ENCODE assay signal across 11 cellular contexts in genomic region chr5:59786271-59786805, GRCh38.
DNase-seq lines count a peak whose midpoint lies in the region; ATAC-seq, FAIRE-seq and TF ChIP-seq lines count a peak whose summit lies in the region.
"Had no signal": no experiment of that assay in that cellular context is flagged by ENCODE, and none has a peak within 500 bp of the region (broad histone marks: within the 10 kb centered on the region; RNA-seq: fewer than 3 reads in every experiment).

No MANE protein-coding gene starts in this region.

- FAIRE-seq in A549 (lab: Jason Lieb, UNC) (peak; percentile 92), frontal cortex (lab: Jason Lieb, UNC) (no peak)

- TF ChIP-seq POLR2A in A549 (IDR thresholded peaks at IDR 0.05; ENCODE audit: low read length): no peak

- peak; percentile 55 to 57; a peak in 2 of 5 replicates for TF ChIP-seq EP300 in A549 (IDR thresholded peaks at IDR 0.05)

- 2% methylated on average over 6 of the region's 6 CpGs for WGBS in A549 (ENCODE audit: missing lambda C conversion rate)

- H3K4me3 ChIP-seq in A549: no peak overlapping the region
- H3K4me3 ChIP-seq: tibial artery had no signal

- DNase-seq in A549 (ENCODE audit: low read depth in 1 of 2, low spot score in 1 of 2): peak in 1 of 2 experiments; percentile 93
- peak; percentile 90 for DNase-seq in HFFc6
- peak; percentile 48 for DNase-seq in amniotic stem cell (lab: John Stamatoyannopoulos, UW)
- DNase-seq in islet precursor cell: peak; percentile 89
- DNase-seq in activated gamma-delta T cell treated with Interleukin-2 at 50 U/mL for 16 hours: no peak
- no peak for DNase-seq in frontal cortex (ENCODE audit: low spot score in 2 of 2)
- DNase-seq in NCI-H526 treated with DMSO at 0.1 percent for 48 hours (lab: John Stamatoyannopoulos, UW): no peak
- no peak for DNase-seq in iPS-NIHi11 (ENCODE audit: low spot score)
- DNase-seq: NCI-H2227 treated with DMSO at 0.1 percent for 48 hours, tibial artery had no signal

- H3K4me3 Mint-ChIP-seq in HFFc6: peak overlapping the region; percentile 47
- H3K4me3 Mint-ChIP-seq: B cell had no signal

- TF ChIP-seq CTCF in A549 (IDR thresholded peaks at IDR 0.05) (no peak), HFFc6 (IDR thresholded peaks at IDR 0.05) (no peak)

- H3K27me3 Mint-ChIP-seq in HFFc6 (ENCODE audit: insufficient read depth): peaks cover 2% of the 10 kb centered on the region; the same call in 1 of the 2 replicates
- H3K27me3 Mint-ChIP-seq: B cell had no signal

- H3K9me3 ChIP-seq in A549: no peaks in the 10 kb centered on the region; the same call in 2 of the 3 replicates
- H3K9me3 ChIP-seq: tibial artery had no signal

- H3K36me3 Mint-ChIP-seq in HFFc6 (ENCODE audit: low read depth): no peaks in the 10 kb centered on the region

- H3K27ac Mint-ChIP-seq in HFFc6: peak overlapping the region; percentile 90
- H3K27ac Mint-ChIP-seq: B cell had no signal

- H3K4me1 ChIP-seq in A549: peaks cover 56% of the 10 kb centered on the region

- peak; percentile 77 to 89 for ATAC-seq in A549

- peaks cover 33% of the 10 kb centered on the region for H3K4me1 Mint-ChIP-seq in HFFc6 (ENCODE audit: low read depth)

- peak overlapping the region; percentile 72 for H3K4me2 ChIP-seq in A549

- no peaks in the 10 kb centered on the region for H3K9me3 Mint-ChIP-seq in HFFc6

- CTCF ChIA-PET in A549 (lab: Yijun Ruan, JAX): interaction anchor here (0.9 to 2.2 kb wide), 6 partner anchors 12 to 397 kb away, joined by 3 to 9 read pairs (median 3); no protein-coding TSS in a partner anchor

- POLR2A ChIA-PET in A549 (lab: Yijun Ruan, JAX): interaction anchor here (0.6 to 1.9 kb wide), 3 partner anchors 18 to 22 kb away, joined by 3 to 10 read pairs (median 8); no protein-coding TSS in a partner anchor

- no peak for TF ChIP-seq RAD21 in A549 (conservative IDR thresholded peaks at IDR 0.05 in 1 of 2, IDR thresholded peaks at IDR 0.05 in 1 of 2)

- H3K27ac ChIP-seq in A549: peak overlapping the region; percentile 91 to 95
- H3K27ac ChIP-seq: tibial artery had no signal

TF ChIP-seq in A549, 52 proteins besides CTCF, POLR2A, EP300 and RAD21:
- TF ChIP-seq JUN (IDR thresholded peaks at IDR 0.05) (peak; percentile 43 to 75; a peak in 3 of 5 replicates), JUNB (IDR thresholded peaks at IDR 0.05) (peak; percentile 79), CEBPB (IDR thresholded peaks at IDR 0.05) (peak in 1 of 2 experiments; percentile 62; a peak in 1 of 4 replicates), GATA3 (IDR thresholded peaks at IDR 0.05; ENCODE audit: borderline replicate concordance) (peak; percentile 76; the same call in 1 of the 2 replicates), MAZ (IDR thresholded peaks at IDR 0.05; ENCODE audit: borderline replicate concordance, low read depth, low read length) (no peak), MAFK (IDR thresholded peaks at IDR 0.05; ENCODE audit: partially characterized antibody) (peak; percentile 74), NFE2L2 (conservative IDR thresholded peaks at IDR 0.05; ENCODE audit: low read length) (peak; percentile 45; the same call in 1 of the 2 replicates), FOSL2 (IDR thresholded peaks at IDR 0.05) (peak; percentile 76; the same call in 1 of the 2 replicates), FOSL2 (CRISPR knock-in tag; IDR thresholded peaks at IDR 0.05) (peak; percentile 93), ESRRA (IDR thresholded peaks at IDR 0.05; ENCODE audit: borderline replicate concordance, low read length) (no peak), ZFP36 (IDR thresholded peaks at IDR 0.05; ENCODE audit: borderline replicate concordance, partially characterized antibody) (no peak)
- TF ChIP-seq, protein P1, sequence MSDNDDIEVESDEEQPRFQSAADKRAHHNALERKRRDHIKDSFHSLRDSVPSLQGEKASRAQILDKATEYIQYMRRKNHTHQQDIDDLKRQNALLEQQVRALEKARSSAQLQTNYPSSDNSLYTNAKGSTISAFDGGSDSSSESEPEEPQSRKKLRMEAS (IDR thresholded peaks at IDR 0.05): peak; percentile 73
- TF ChIP-seq, protein P2, sequence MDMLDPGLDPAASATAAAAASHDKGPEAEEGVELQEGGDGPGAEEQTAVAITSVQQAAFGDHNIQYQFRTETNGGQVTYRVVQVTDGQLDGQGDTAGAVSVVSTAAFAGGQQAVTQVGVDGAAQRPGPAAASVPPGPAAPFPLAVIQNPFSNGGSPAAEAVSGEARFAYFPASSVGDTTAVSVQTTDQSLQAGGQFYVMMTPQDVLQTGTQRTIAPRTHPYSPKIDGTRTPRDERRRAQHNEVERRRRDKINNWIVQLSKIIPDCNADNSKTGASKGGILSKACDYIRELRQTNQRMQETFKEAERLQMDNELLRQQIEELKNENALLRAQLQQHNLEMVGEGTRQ (IDR thresholded peaks at IDR 0.05): peak; percentile 41; the same call in 1 of the 2 replicates
- TF ChIP-seq, protein P3, sequence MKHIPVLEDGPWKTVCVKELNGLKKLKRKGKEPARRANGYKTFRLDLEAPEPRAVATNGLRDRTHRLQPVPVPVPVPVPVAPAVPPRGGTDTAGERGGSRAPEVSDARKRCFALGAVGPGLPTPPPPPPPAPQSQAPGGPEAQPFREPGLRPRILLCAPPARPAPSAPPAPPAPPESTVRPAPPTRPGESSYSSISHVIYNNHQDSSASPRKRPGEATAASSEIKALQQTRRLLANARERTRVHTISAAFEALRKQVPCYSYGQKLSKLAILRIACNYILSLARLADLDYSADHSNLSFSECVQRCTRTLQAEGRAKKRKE (CRISPR knock-in tag; IDR thresholded peaks at IDR 0.05; ENCODE audit: low read depth): peak; percentile 62; the same call in 1 of the 2 replicates
TF ChIP-seq in A549: peak in this region for 10.

Comparison
In these comparisons a context has a peak if more than half of its experiments do, and no peak if none do; other contexts are left out.
1. DNase-seq: peak in HFFc6 (single experiment), amniotic stem cell (single experiment) and islet precursor cell (single experiment); none in activated gamma-delta T cell treated with Interleukin-2 at 50 U/mL for 16 hours (single experiment), frontal cortex (0 of 2), NCI-H526 treated with DMSO at 0.1 percent for 48 hours (single experiment) and iPS-NIHi11 (single experiment).